In genomic region chr16:66508261-66508913, GRCh38 we compare ENCODE assay signal across 9 cellular contexts. TPM values are rescaled to one million over a fixed set of nuclear protein-coding genes. Genes with fewer than 3 reads are reported as not detected.
DNase-seq lines count a peak whose midpoint lies in the region; ATAC-seq and TF ChIP-seq lines count a peak whose summit lies in the region.
"Had no signal": no experiment of that assay in that cellular context is flagged by ENCODE, and none has a peak within 500 bp of the region (broad histone marks: within the 10 kb centered on the region; RNA-seq: fewer than 3 reads in every experiment).

No MANE protein-coding gene starts in this region.

- peaks cover 85% of the 10 kb centered on the region for H3K4me1 Mint-ChIP-seq in Calu3 (ENCODE audit: low read depth, unreplicated experiment)

- DNase-seq in Calu3 (peak; percentile 87), cardiac fibroblast (ENCODE audit: low read depth in 2 of 2) (peak; percentile 58 to 77), NK-92 (lab: John Stamatoyannopoulos, UW; ENCODE audit: unreplicated experiment) (no peak), DMS79 (lab: John Stamatoyannopoulos, UW) (no peak)
- no peak for DNase-seq in stimulated activated CD8-positive, alpha-beta memory T cell treated with anti-CD3 and anti-CD28 coated beads, Interleukin-4, amount 100 ng/mL, for 48 hours
- DNase-seq: NCI-H510A treated with DMSO at 0.1 percent for 48 hours had no signal

- TSS peak; percentile 45 for BruUV-seq in Calu3 (replicated peaks; lab: Mats Ljungman, UMichigan)

- no peaks in the 10 kb centered on the region for H3K9me3 ChIP-seq in muscle layer of duodenum (ENCODE audit: control insufficient read depth in 1 of 2, low read length in 2 of 2)

- peak overlapping the region; percentile 99 for H3K27ac Mint-ChIP-seq in Calu3 (ENCODE audit: unreplicated experiment)

- peaks cover 4 to 42% of the 10 kb centered on the region in 2 donors for H3K36me3 ChIP-seq in muscle layer of duodenum (ENCODE audit: control insufficient read depth in 1 of 2, insufficient read depth in 2 of 2, low read length in 2 of 2)

- H3K27me3 Mint-ChIP-seq in Calu3 (ENCODE audit: unreplicated experiment) = no peaks in the 10 kb centered on the region

- peaks cover 80% of the 10 kb centered on the region for H3K36me3 Mint-ChIP-seq in Calu3 (ENCODE audit: insufficient read depth, unreplicated experiment)

- peak overlapping the region; percentile 55 for H3K4me3 Mint-ChIP-seq in Calu3 (ENCODE audit: low read depth, unreplicated experiment)

- CTCF ChIA-PET in Calu3 (lab: Charles Lee) = interaction anchor here (0.7 to 3.0 kb wide), 11 partner anchors 9 to 102 kb away, joined by 3 to 21 read pairs (median 4); partner anchors contain the start of genes CKLF and CMTM3

- peak overlapping the region; percentile 64 for H3K27ac ChIP-seq in muscle layer of duodenum (ENCODE audit: low read length)

- ATAC-seq in HG03159 (IDR thresholded peaks at IDR 0.05; ENCODE audit: unreplicated experiment) (peak; percentile 78), GM18858 (IDR thresholded peaks at IDR 0.05; ENCODE audit: unreplicated experiment) (no peak)

- intact Hi-C loops in Calu3 (cut with micrococcal nuclease; ENCODE audit: unreplicated experiment) = no loop called here

- no peaks in the 10 kb centered on the region for H3K27me3 ChIP-seq in muscle layer of duodenum (ENCODE audit: low read depth, low read length)

- H3K4me1 ChIP-seq in muscle layer of duodenum (ENCODE audit: control insufficient read depth in 1 of 2, insufficient read depth in 2 of 2, low read length in 2 of 2) = peaks cover 14 to 18% of the 10 kb centered on the region in 2 donors

- TF ChIP-seq CTCF in Calu3 (IDR thresholded peaks at IDR 0.05; ENCODE audit: unreplicated experiment) (no peak), cardiac fibroblast (IDR thresholded peaks at IDR 0.05; ENCODE audit: low read depth, low read length) (no peak)

- no peak overlapping the region for H3K4me3 ChIP-seq in cardiac fibroblast (replicated peaks in 1 of 2; ENCODE audit: low read depth in 2 of 2, low read length in 2 of 2)
- H3K4me3 ChIP-seq in muscle layer of duodenum (ENCODE audit: low read depth in 1 of 2, low read length in 2 of 2) = no peak overlapping the region

- H3K9me3 Mint-ChIP-seq in Calu3 (ENCODE audit: low read depth, unreplicated experiment) = peaks cover 6% of the 10 kb centered on the region

RNA-seq across cellular contexts. Expression of gene TK2, which starts 41.5 kb away (rescaled TPM):
- 53.2 and 56.6 TPM in 2 replicates for total RNA-seq in Calu3 (2022)

RNA-seq across cellular contexts. Expression of gene CKLF, which starts 44.0 kb away (rescaled TPM):
- 217 and 293 TPM in 2 replicates for total RNA-seq in Calu3 (2022)

RNA-seq across cellular contexts. Expression of gene CMTM1, which starts 57.9 kb away (rescaled TPM):
- 48.4 and 72.1 TPM in 2 replicates for total RNA-seq in Calu3 (2022)

Comparison
In these comparisons a context has a peak if more than half of its experiments do, and no peak if none do; other contexts are left out.
1. DNase-seq: peak in Calu3 (single experiment) and cardiac fibroblast (2 of 2); none in stimulated activated CD8-positive, alpha-beta memory T cell treated with anti-CD3 and anti-CD28 coated beads, Interleukin-4, amount 100 ng/mL, for 48 hours (single experiment), NK-92 (single experiment) and DMS79 (single experiment).